ENCODE assay signal across 1 cellular context in the genomic region with DNA sequence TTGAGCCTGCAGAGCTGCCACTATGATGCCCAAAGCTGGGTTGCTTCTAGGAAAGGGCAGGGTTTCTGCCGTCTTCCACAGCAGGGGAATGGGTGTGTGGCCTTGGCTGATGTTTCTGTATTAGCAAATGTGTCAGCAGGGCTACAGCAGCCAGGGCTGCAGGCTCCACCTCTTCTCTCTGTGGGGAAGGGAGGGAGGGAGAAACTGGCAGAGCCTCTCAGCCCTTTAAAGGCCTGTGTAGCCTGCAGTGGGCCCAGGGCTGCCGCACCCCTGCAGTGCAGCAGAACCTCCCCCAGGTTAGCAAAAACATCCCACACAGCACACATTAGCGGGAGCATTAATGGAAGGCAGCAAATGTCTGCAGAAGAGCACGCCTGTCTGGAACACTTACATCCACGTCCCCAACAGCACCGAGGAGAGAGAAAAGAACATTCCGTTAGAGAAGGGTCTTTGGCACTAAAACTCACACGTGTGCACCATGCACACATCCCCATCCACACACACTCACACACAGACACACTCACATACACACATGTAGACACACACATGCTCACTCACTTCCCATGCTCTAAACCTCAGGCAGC.
TF ChIP-seq lines count a peak whose summit lies in the region.

No MANE protein-coding gene starts in this region.

TF ChIP-seq in HEK293, 187 proteins besides CTCF, POLR2A, EP300 and RAD21 (continued from another document):
- TF ChIP-seq ZNF133 (tag by site-specific recombination; IDR thresholded peaks at IDR 0.05) (no peak), ZNF266 (tag by site-specific recombination; IDR thresholded peaks at IDR 0.05; ENCODE audit: low read depth) (no peak), PBX3 (CRISPR knock-in tag; IDR thresholded peaks at IDR 0.05) (no peak), OVOL3 (tag by site-specific recombination; IDR thresholded peaks at IDR 0.05) (no peak), ZNF561 (tag by site-specific recombination; IDR thresholded peaks at IDR 0.05; ENCODE audit: borderline replicate concordance) (no peak), ZFHX2 (tag by site-specific recombination; conservative IDR thresholded peaks at IDR 0.05) (peak; percentile 51), MEIS1 (CRISPR knock-in tag; IDR thresholded peaks at IDR 0.05; ENCODE audit: borderline replicate concordance) (no peak)
TF ChIP-seq in HEK293: peak in this region for 7.
